ENCODE assay signal across 1 cellular context in genomic region chr6:130969807-130970491, GRCh38.
A peak's percentile ranks its signal among the peaks of the same experiment; 100 is the strongest.
TF ChIP-seq lines count a peak whose summit lies in the region.

No MANE protein-coding gene starts in this region.

TF ChIP-seq in HepG2, 621 proteins besides CTCF, POLR2A, EP300 and RAD21 (continued from another document and continues in another):
- TF ChIP-seq AHDC1 (CRISPR knock-in tag; IDR thresholded peaks at IDR 0.05; ENCODE audit: borderline replicate concordance) = peak; percentile 70; the same call in 1 of the 2 replicates
- TF ChIP-seq ZNF235 (CRISPR knock-in tag; IDR thresholded peaks at IDR 0.05; ENCODE audit: borderline replicate concordance) = no peak
- no peak for TF ChIP-seq STAT5B (CRISPR knock-in tag; IDR thresholded peaks at IDR 0.05)
- peak; percentile 87 for TF ChIP-seq BCL6 (CRISPR knock-in tag; IDR thresholded peaks at IDR 0.05)
- TF ChIP-seq HNF1B (CRISPR knock-in tag; IDR thresholded peaks at IDR 0.05) = 0 out of 2 replicates have a peak, but pooled peaks have one; percentile 37
- no peak for TF ChIP-seq GTF3A (CRISPR knock-in tag; conservative IDR thresholded peaks at IDR 0.05)
- no peak for TF ChIP-seq ZNF121 (CRISPR knock-in tag; IDR thresholded peaks at IDR 0.05)
- no peak for TF ChIP-seq ZBTB46 (CRISPR knock-in tag; IDR thresholded peaks at IDR 0.05; ENCODE audit: borderline replicate concordance)
- TF ChIP-seq HOMEZ (CRISPR knock-in tag; IDR thresholded peaks at IDR 0.05; ENCODE audit: low read depth) = peak; percentile 23; the same call in 1 of the 2 replicates
- 0 out of 2 replicates have a peak, but pooled peaks have one; percentile 39 for TF ChIP-seq THRA (CRISPR knock-in tag; IDR thresholded peaks at IDR 0.05; ENCODE audit: borderline replicate concordance)
- TF ChIP-seq ZFX (CRISPR knock-in tag; IDR thresholded peaks at IDR 0.05; ENCODE audit: low read depth) = no peak
- peak; percentile 24; the same call in 1 of the 2 replicates for TF ChIP-seq ZMYM4 (CRISPR knock-in tag; IDR thresholded peaks at IDR 0.05)
- TF ChIP-seq HNF4A (CRISPR knock-in tag; IDR thresholded peaks at IDR 0.05) = peak; percentile 26
- peak; percentile 54; the same call in 1 of the 2 replicates for TF ChIP-seq YEATS4 (CRISPR knock-in tag; IDR thresholded peaks at IDR 0.05; ENCODE audit: borderline replicate concordance)
- TF ChIP-seq ERF (CRISPR knock-in tag; IDR thresholded peaks at IDR 0.05) = peak; percentile 51; the same call in 1 of the 2 replicates
- TF ChIP-seq HDAC2 (CRISPR knock-in tag; IDR thresholded peaks at IDR 0.05) = peak; percentile 61; the same call in 1 of the 2 replicates
- TF ChIP-seq ZBTB26 (CRISPR knock-in tag; IDR thresholded peaks at IDR 0.05; ENCODE audit: borderline replicate concordance) = no peak
- TF ChIP-seq LBX2 (CRISPR knock-in tag; IDR thresholded peaks at IDR 0.05; ENCODE audit: borderline replicate concordance) = no peak
- TF ChIP-seq DPF2 (CRISPR knock-in tag; IDR thresholded peaks at IDR 0.05; ENCODE audit: borderline replicate concordance, low read depth) = peak; percentile 38; the same call in 1 of the 2 replicates
- peak; percentile 61; the same call in 1 of the 2 replicates for TF ChIP-seq NCOA1 (CRISPR knock-in tag; IDR thresholded peaks at IDR 0.05)
- no peak for TF ChIP-seq ZNF276 (CRISPR knock-in tag; IDR thresholded peaks at IDR 0.05; ENCODE audit: low read depth)
- TF ChIP-seq SMC3 (IDR thresholded peaks at IDR 0.05; ENCODE audit: low read length) = no peak
- TF ChIP-seq EZH2 (conservative IDR thresholded peaks at IDR 0.05; ENCODE audit: low read depth, low read length) = no peak
- no peak for TF ChIP-seq ZNF839 (CRISPR knock-in tag; IDR thresholded peaks at IDR 0.05; ENCODE audit: borderline replicate concordance)
- TF ChIP-seq GABPB1 (CRISPR knock-in tag; IDR thresholded peaks at IDR 0.05) = no peak
- no peak for TF ChIP-seq ZUFSP (CRISPR knock-in tag; IDR thresholded peaks at IDR 0.05; ENCODE audit: borderline replicate concordance)
- no peak; the same call in 1 of the 2 replicates for TF ChIP-seq IRF2 (CRISPR knock-in tag; IDR thresholded peaks at IDR 0.05)
- no peak for TF ChIP-seq BHLHE40 (IDR thresholded peaks at IDR 0.05; ENCODE audit: low read length)
- TF ChIP-seq THAP11 (CRISPR knock-in tag; IDR thresholded peaks at IDR 0.05) = peak; percentile 34; the same call in 1 of the 2 replicates
- no peak for TF ChIP-seq ZNF274 (CRISPR knock-in tag; IDR thresholded peaks at IDR 0.05)
- no peak for TF ChIP-seq HCFC1 (IDR thresholded peaks at IDR 0.05; ENCODE audit: low read depth, low read length)
- peak; percentile 50; the same call in 1 of the 2 replicates for TF ChIP-seq KLF6 (CRISPR knock-in tag; IDR thresholded peaks at IDR 0.05)
- TF ChIP-seq PRMT3 (CRISPR knock-in tag; IDR thresholded peaks at IDR 0.05; ENCODE audit: borderline replicate concordance, low read depth) = no peak
- TF ChIP-seq TEAD3 (CRISPR knock-in tag; optimal IDR thresholded peaks at IDR 0.05; ENCODE audit: borderline replicate concordance) = peak; percentile 24
- no peak for TF ChIP-seq LRRFIP1 (CRISPR knock-in tag; conservative IDR thresholded peaks at IDR 0.05)
